28 cellular contexts compared by ENCODE assay signal in the genomic region with DNA sequence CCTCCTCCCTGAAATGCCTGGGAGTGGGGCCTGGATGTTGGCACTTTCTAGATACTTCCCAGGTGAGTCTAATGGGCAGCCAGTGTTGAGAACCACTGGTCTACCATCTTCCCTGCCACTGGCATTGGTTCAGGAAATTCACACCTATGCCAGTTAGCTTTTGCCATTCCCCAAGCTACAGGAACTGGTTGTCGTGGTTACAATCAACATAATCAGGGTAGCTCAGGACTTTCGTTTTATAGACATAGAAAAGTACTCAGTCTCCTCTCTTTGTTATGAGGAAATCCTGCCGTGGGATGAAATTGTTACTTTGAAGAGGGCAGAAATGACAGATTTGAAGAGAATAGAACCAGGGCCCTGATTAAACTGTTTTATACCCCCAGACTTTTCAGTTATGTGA.
A peak's percentile ranks its signal among the peaks of the same experiment; 100 is the strongest.
DNase-seq lines count a peak whose midpoint lies in the region; ATAC-seq and TF ChIP-seq lines count a peak whose summit lies in the region.
"Had no signal": no experiment of that assay in that cellular context is flagged by ENCODE, and none has a peak within 500 bp of the region (broad histone marks: within the 10 kb centered on the region; RNA-seq: fewer than 3 reads in every experiment).

No MANE protein-coding gene starts in this region.

- no TSS peak for BruUV-seq in A673 (replicated peaks; lab: Mats Ljungman, UMichigan)

- no peaks in the 10 kb centered on the region for H3K36me3 ChIP-seq in mucosa of descending colon (ENCODE audit: low read depth)
- no peaks in the 10 kb centered on the region for H3K36me3 ChIP-seq in A673 (ENCODE audit: insufficient read depth, low read length, poor library complexity, severe bottlenecking)
- H3K36me3 ChIP-seq in adrenal gland (replicated peaks in 1 of 2): no peaks in the 10 kb centered on the region
- H3K36me3 ChIP-seq: cardiac muscle cell, colonic mucosa, esophagus muscularis mucosa, neutrophil, SJSA1, thoracic aorta, uterus had no signal

- H3K4me1 ChIP-seq in mucosa of descending colon (ENCODE audit: low read depth) (no peaks in the 10 kb centered on the region), A673 (ENCODE audit: insufficient read depth, low read length, poor library complexity, severe bottlenecking) (no peaks in the 10 kb centered on the region), adrenal gland (replicated peaks in 1 of 2) (no peaks in the 10 kb centered on the region)
- H3K4me1 ChIP-seq: colonic mucosa, esophagus muscularis mucosa, foreskin keratinocyte, SJSA1, uterus had no signal

- H3K27me3 ChIP-seq in A673 (replicated peaks; ENCODE audit: insufficient read depth, low read depth, low read length, poor library complexity) (no peaks in the 10 kb centered on the region), adrenal gland (no peaks in the 10 kb centered on the region)
- H3K27me3 ChIP-seq: cardiac muscle cell, colonic mucosa, esophagus muscularis mucosa, foreskin keratinocyte, neutrophil, SJSA1, uterus had no signal

- H3K27ac ChIP-seq in VCaP (peak overlapping the region; percentile 88), A673 (ENCODE audit: low read depth, low read length, poor library complexity, severe bottlenecking) (no peak overlapping the region), adrenal gland (no peak overlapping the region)
- H3K27ac ChIP-seq: cardiac muscle cell, colonic mucosa, esophagus muscularis mucosa, foreskin keratinocyte, neutrophil, SJSA1, thoracic aorta, uterus had no signal

- POLR2A ChIA-PET in A673 (lab: Charles Lee; ENCODE audit: low non-redundant PET): no interaction called here

- H3K9me3 ChIP-seq in mucosa of descending colon: no peaks in the 10 kb centered on the region
- H3K9me3 ChIP-seq in A673 (ENCODE audit: low read depth, low read length, poor library complexity, severe bottlenecking): no peaks in the 10 kb centered on the region
- H3K9me3 ChIP-seq in adrenal gland (replicated peaks in 1 of 3): no peaks in the 10 kb centered on the region
- H3K9me3 ChIP-seq: colonic mucosa, neutrophil, SJSA1, thoracic aorta, uterus had no signal

- WGBS in adrenal gland, 4 donors: 68 to 83% (median 73%) methylated on average over 3 of the region's 3 CpGs

- CTCF ChIA-PET in A673 (lab: Charles Lee): no interaction called here

- TF ChIP-seq POLR2A in adrenal gland (IDR thresholded peaks at IDR 0.05): no peak

- no peak for TF ChIP-seq CTCF in LNCaP clone FGC (IDR thresholded peaks at IDR 0.05; ENCODE audit: control insufficient read depth, extremely low read depth, insufficient read depth)
- TF ChIP-seq CTCF in VCaP (conservative IDR thresholded peaks at IDR 0.05): no peak
- no peak for TF ChIP-seq CTCF in mucosa of descending colon (IDR thresholded peaks at IDR 0.05)
- TF ChIP-seq CTCF in A673 (conservative IDR thresholded peaks at IDR 0.05; ENCODE audit: low read depth, low read length): no peak
- no peak for TF ChIP-seq CTCF in adrenal gland (IDR thresholded peaks at IDR 0.05)

- H3K4me3 ChIP-seq in LNCaP clone FGC (ENCODE audit: low read depth, low read length): no peak overlapping the region
- no peak overlapping the region for H3K4me3 ChIP-seq in mucosa of descending colon
- no peak overlapping the region for H3K4me3 ChIP-seq in A673 (ENCODE audit: low read depth, low read length, poor library complexity, severe bottlenecking)
- no peak overlapping the region for H3K4me3 ChIP-seq in adrenal gland
- H3K4me3 ChIP-seq: cardiac muscle cell, colonic mucosa, esophagus muscularis mucosa, GM23338, SJSA1, thoracic aorta, uterus had no signal

- ATAC-seq in mucosa of descending colon (peak; percentile 59), HG02970 (IDR thresholded peaks at IDR 0.05; ENCODE audit: low FRiP score, unreplicated experiment) (no peak)
- ATAC-seq: activated naive CD4-positive, alpha-beta T cell treated with anti-CD3 and anti-CD28 coated beads, Interleukin-2, amount 50 U/mL, for 72 hours; foreskin keratinocyte; GM23338; stimulated activated naive CD8-positive, alpha-beta T cell treated with anti-CD3 and anti-CD28 coated beads, Interleukin-15, Interleukin-2, amounts not matched to agents 100 U/mL and 50 U/mL, for 24 hours had no signal

- DNase-seq in DMS53 (lab: John Stamatoyannopoulos, UW): peak; percentile 8
- no peak for DNase-seq in DMS53 treated with DMSO at 0.1 percent for 48 hours (lab: John Stamatoyannopoulos, UW; ENCODE audit: unreplicated experiment)
- peak; percentile 62 for DNase-seq in LNCaP clone FGC (ENCODE audit: low read depth)
- DNase-seq in mucosa of descending colon: no peak
- DNase-seq in A673 (ENCODE audit: low spot score): no peak
- DNase-seq in adrenal gland: no peak
- DNase-seq: 8988T; activated CD4-positive, alpha-beta T cell treated with anti-CD3 and anti-CD28 coated beads for 1 hour; activated T-cell treated with anti-CD3 and anti-CD28 coated beads for 4 hours; aorta; colonic mucosa; endodermal cell; NCI-H1105; NCI-H2029; RPMI8226; stimulated activated naive CD8-positive, alpha-beta T cell treated with anti-CD3 and anti-CD28 coated beads, Interleukin-15, Interleukin-2, amounts not matched to agents 100 U/mL and 50 U/mL, for 24 hours; T-helper 1 cell; uterus had no signal

- intact Hi-C loops in mucosa of descending colon (cut with DNase I, micrococcal nuclease): no loop called here
- intact Hi-C loops in A673 (cut with micrococcal nuclease; ENCODE audit: unreplicated experiment): no loop called here
- intact Hi-C loops in adrenal gland (cut with DNase I): no loop called here

Comparison
In these comparisons a context has a peak if more than half of its experiments do, and no peak if none do; other contexts are left out.
1. DNase-seq: peak in DMS53 (single experiment) and LNCaP clone FGC (single experiment); none in DMS53 treated with DMSO at 0.1 percent for 48 hours (single experiment), mucosa of descending colon (0 of 3), A673 (single experiment) and adrenal gland (0 of 7).